ENCODE assay signal across 8 cellular contexts in genomic region chr10:102678842-102679289, GRCh38. TPM values are rescaled to one million over a fixed set of nuclear protein-coding genes. Genes with fewer than 3 reads are reported as not detected.
DNase-seq lines count a peak whose midpoint lies in the region; ATAC-seq and TF ChIP-seq lines count a peak whose summit lies in the region.

No MANE protein-coding gene starts in this region.

- H3K27me3 ChIP-seq in DOHH2 (ENCODE audit: control insufficient read depth, low read length) (no peaks in the 10 kb centered on the region), fibroblast of lung (ENCODE audit: control insufficient read depth, insufficient read depth, low read length) (no peaks in the 10 kb centered on the region)

- H3K9me2 ChIP-seq in DOHH2 (replicated peaks; ENCODE audit: control insufficient read depth, low read length): no peaks in the 10 kb centered on the region

- in situ Hi-C loops in KBM-7 (cut with MboI; ENCODE audit: low pct_unique_long_range_greater_than_20kb, low sequenced_read_pairs): no loop called here

- DNase-seq in KBM-7 (peak; percentile 56), SHP77 treated with DMSO at 0.1 percent for 48 hours (lab: John Stamatoyannopoulos, UW) (peak; percentile 87), fibroblast of lung (ENCODE audit: low read depth in 2 of 2) (peak; percentile 37 to 70)
- peak; percentile 77 for DNase-seq in natural killer cell treated with Interleukin-12 subunit alpha and Interleukin-12 subunit beta and Interleukin-15 and Interleukin-18, amount 100 ng/mL, for 72 hours (ENCODE audit: low spot score)

- H3K4me2 ChIP-seq in DOHH2 (ENCODE audit: low read length) (no peak overlapping the region), fibroblast of lung (ENCODE audit: extremely low read depth, insufficient read depth, low read length) (no peak overlapping the region)

- H3K9me3 Mint-ChIP-seq in natural killer cell treated with Interleukin-12 subunit alpha and Interleukin-12 subunit beta and Interleukin-15 and Interleukin-18, amount 100 ng/mL, for 72 hours: no peaks in the 10 kb centered on the region

- H3K36me3 Mint-ChIP-seq in natural killer cell treated with Interleukin-12 subunit alpha and Interleukin-12 subunit beta and Interleukin-15 and Interleukin-18, amount 100 ng/mL, for 72 hours: no peaks in the 10 kb centered on the region

- ATAC-seq in natural killer cell treated with Interleukin-12 subunit alpha and Interleukin-12 subunit beta and Interleukin-15 and Interleukin-18, amount 100 ng/mL, for 72 hours: peak; percentile 72 to 83
- no peak for ATAC-seq in GM21786 (IDR thresholded peaks at IDR 0.05; ENCODE audit: unreplicated experiment)
- no peak for ATAC-seq in HG03442 (IDR thresholded peaks at IDR 0.05; ENCODE audit: unreplicated experiment)
- no peak for ATAC-seq in HG02759 (IDR thresholded peaks at IDR 0.05; ENCODE audit: unreplicated experiment)

- no peaks in the 10 kb centered on the region for H3K27me3 Mint-ChIP-seq in natural killer cell treated with Interleukin-12 subunit alpha and Interleukin-12 subunit beta and Interleukin-15 and Interleukin-18, amount 100 ng/mL, for 72 hours

- TF ChIP-seq CTCF in DOHH2 (IDR thresholded peaks at IDR 0.05; ENCODE audit: low read depth, low read length, poor library complexity, severe bottlenecking) (peak; percentile 70), fibroblast of lung (conservative IDR thresholded peaks at IDR 0.05 in 1 of 2, IDR thresholded peaks at IDR 0.05 in 1 of 2; ENCODE audit: low read depth in 1 of 2, low read length in 2 of 2) (peak; percentile 67 to 79)

- H3K36me3 ChIP-seq in DOHH2 (ENCODE audit: control insufficient read depth, low read length): peaks cover 2% of the 10 kb centered on the region; the same call in 1 of the 2 replicates
- peaks cover 3% of the 10 kb centered on the region for H3K36me3 ChIP-seq in fibroblast of lung (ENCODE audit: control insufficient read depth, insufficient read depth, low read length)

- peaks cover 28 to 29% of the 10 kb centered on the region in 2 donors for H3K4me1 Mint-ChIP-seq in natural killer cell treated with Interleukin-12 subunit alpha and Interleukin-12 subunit beta and Interleukin-15 and Interleukin-18, amount 100 ng/mL, for 72 hours (ENCODE audit: low read depth in 2 of 2)

- H4K20me1 ChIP-seq in DOHH2 (ENCODE audit: control insufficient read depth, insufficient read depth, low read depth, low read length) (no peaks in the 10 kb centered on the region), fibroblast of lung (ENCODE audit: control insufficient read depth, extremely low read depth, insufficient read depth, low read length) (no peaks in the 10 kb centered on the region)

- H3F3A ChIP-seq in DOHH2 (ENCODE audit: control insufficient read depth, insufficient read depth): peaks cover 7% of the 10 kb centered on the region

- H3K4me1 ChIP-seq in DOHH2 (ENCODE audit: control insufficient read depth, low read length) (peaks cover 31% of the 10 kb centered on the region), fibroblast of lung (ENCODE audit: control insufficient read depth, extremely low read depth, insufficient read depth, low read length) (peaks cover 44% of the 10 kb centered on the region)

- H3K4me3 ChIP-seq in DOHH2 (ENCODE audit: low read length): no peak overlapping the region
- H3K4me3 ChIP-seq in fibroblast of lung (replicated peaks in 1 of 4; ENCODE audit: control extremely low read depth in 1 of 4, insufficient read depth in 1 of 4, low read depth in 3 of 4, low read length in 4 of 4): no peak overlapping the region

- H3K79me2 ChIP-seq in DOHH2 (ENCODE audit: control insufficient read depth, low read length): no peaks in the 10 kb centered on the region
- no peaks in the 10 kb centered on the region for H3K79me2 ChIP-seq in fibroblast of lung (ENCODE audit: control insufficient read depth, insufficient read depth, low read length)

- H3K4me3 Mint-ChIP-seq in natural killer cell treated with Interleukin-12 subunit alpha and Interleukin-12 subunit beta and Interleukin-15 and Interleukin-18, amount 100 ng/mL, for 72 hours: no peak overlapping the region

- no peak overlapping the region for H2AFZ ChIP-seq in fibroblast of lung (ENCODE audit: low read length)

- H3K27ac Mint-ChIP-seq in natural killer cell treated with Interleukin-12 subunit alpha and Interleukin-12 subunit beta and Interleukin-15 and Interleukin-18, amount 100 ng/mL, for 72 hours: peak overlapping the region in 1 of 2 donors; percentile 46

- no peak overlapping the region for H3K27ac ChIP-seq in DOHH2 (ENCODE audit: low read depth, low read length)
- no peak overlapping the region for H3K27ac ChIP-seq in fibroblast of lung (ENCODE audit: insufficient read depth, low read length)

- H3K9ac ChIP-seq in fibroblast of lung (ENCODE audit: insufficient read depth, low read length): no peak overlapping the region

- H3K9me3 ChIP-seq in DOHH2 (ENCODE audit: control insufficient read depth, insufficient read depth, low read length) (no peaks in the 10 kb centered on the region), fibroblast of lung (ENCODE audit: control insufficient read depth, insufficient read depth, low read depth, low read length) (no peaks in the 10 kb centered on the region)

RNA-seq across cellular contexts. Expression of gene TRIM8, which starts 34.6 kb away (rescaled TPM):
- 80.9 and 143 TPM in 2 replicates for total RNA-seq in fibroblast of lung
- polyA plus RNA-seq in fibroblast of lung: 93.2 and 152 TPM in 2 replicates
- polyA plus RNA-seq in fibroblast of lung (2012): 166 and 220 TPM in 2 replicates
- 118 and 164 TPM in 2 replicates for polyA minus RNA-seq in fibroblast of lung (ENCODE audit: low replicate concordance)
- 10 to 100 TPM; 50.2 to 78.5 TPM for total RNA-seq in natural killer cell treated with Interleukin-12 subunit alpha and Interleukin-12 subunit beta and Interleukin-15 and Interleukin-18, amount 100 ng/mL, for 72 hours

RNA-seq across cellular contexts. Expression of gene ARL3, which starts 35.3 kb away (rescaled TPM):
- 8.5 and 10.6 TPM in 2 replicates for total RNA-seq in fibroblast of lung
- 22.0 and 22.9 TPM in 2 replicates for polyA plus RNA-seq in fibroblast of lung
- polyA plus RNA-seq in fibroblast of lung (2012): 23.9 and 26.2 TPM in 2 replicates
- polyA minus RNA-seq in fibroblast of lung (ENCODE audit: low replicate concordance): 1.3 and 1.7 TPM in 2 replicates
- total RNA-seq in natural killer cell treated with Interleukin-12 subunit alpha and Interleukin-12 subunit beta and Interleukin-15 and Interleukin-18, amount 100 ng/mL, for 72 hours: 1 to 10 TPM; 3.0 to 4.5 TPM

RNA-seq across cellular contexts. Expression of gene SFXN2, which starts 35.6 kb away (rescaled TPM):
- total RNA-seq in fibroblast of lung: 1.0 and 3.1 TPM in 2 replicates
- 6.5 and 9.7 TPM in 2 replicates for polyA plus RNA-seq in fibroblast of lung
- 6.0 and 7.4 TPM in 2 replicates for polyA plus RNA-seq in fibroblast of lung (2012)
- 21.4 and 30.7 TPM in 2 replicates for polyA minus RNA-seq in fibroblast of lung (ENCODE audit: low replicate concordance)
- total RNA-seq in natural killer cell treated with Interleukin-12 subunit alpha and Interleukin-12 subunit beta and Interleukin-15 and Interleukin-18, amount 100 ng/mL, for 72 hours: 10 to 100 TPM; 13.2 to 39.6 TPM

Comparison
In these comparisons a context has a peak if more than half of its experiments do, and no peak if none do; other contexts are left out.
1. ATAC-seq: peak in natural killer cell treated with Interleukin-12 subunit alpha and Interleukin-12 subunit beta and Interleukin-15 and Interleukin-18, amount 100 ng/mL, for 72 hours (2 of 2); none in GM21786 (single experiment), HG03442 (single experiment) and HG02759 (single experiment).
2. Peak in every context shown above with its lines, with median percentiles within 50 percentile points of each other: DNase-seq.